Comparison of ENCODE assay signal across 22 cellular contexts in genomic region chr9:36517131-36517530, GRCh38.
"Had no signal": no experiment of that assay in that cellular context is flagged by ENCODE, and none has a peak within 500 bp of the region (broad histone marks: within the 10 kb centered on the region; RNA-seq: fewer than 3 reads in every experiment).

No MANE protein-coding gene starts in this region.

- H3K9me3 ChIP-seq: breast epithelium, esophagus muscularis mucosa, sigmoid colon, upper lobe of left lung had no signal

- H3K27me3 ChIP-seq: breast epithelium, esophagus muscularis mucosa, hepatocyte, sigmoid colon, upper lobe of left lung had no signal

- H3K4me1 ChIP-seq: breast epithelium, esophagus muscularis mucosa, sigmoid colon, upper lobe of left lung had no signal

- H3K4me3 ChIP-seq: breast epithelium, esophagus muscularis mucosa, hepatocyte, sigmoid colon, upper lobe of left lung had no signal

- DNase-seq: activated B cell treated with CpG ODN at 0.5 μM for 24 hours; activated CD4-positive, alpha-beta T cell treated with anti-CD3 and anti-CD28 coated beads for 36 hours; activated CD4-positive, alpha-beta T cell treated with anti-CD3 and anti-CD28 coated beads, Interleukin-2, amount 50 U/mL, for 4 hours; activated naive CD4-positive, alpha-beta T cell treated with Interleukin-2 at 50 U/mL for 16 hours; activated naive CD8-positive, alpha-beta T cell treated with anti-CD3 and anti-CD28 coated beads, Interleukin-2, amount 10 ng/mL, durations not matched to agents 7 days and 5 days; activated T-cell treated with anti-CD3 and anti-CD28 coated beads, Interleukin-2, amount 50 U/mL, for 48 hours; amniotic stem cell; cortex of kidney; effector CD4-positive, alpha-beta T cell; glutamatergic neuron; left cardiac atrium; nucleus accumbens; sigmoid colon; stimulated activated CD4-positive, alpha-beta T cell treated with anti-CD3 and anti-CD28 coated beads, Interleukin-2, amount 100 ng/mL, for 48 hours; stimulated activated CD8-positive, alpha-beta memory T cell treated with anti-CD3 and anti-CD28 coated beads, Interleukin-4, amount 100 ng/mL, for 48 hours; stimulated activated naive B cell treated with anti-CD40 and anti-IgM and Interleukin-4, amounts not matched to agents 10 μg/mL and 1 μg/mL and 100 μg/mL, for 72 hours; T-helper 9 cell; upper lobe of left lung had no signal

- H3K27ac Mint-ChIP-seq: activated B cell treated with CpG ODN at 0.5 μM for 24 hours; activated CD4-positive, alpha-beta T cell treated with anti-CD3 and anti-CD28 coated beads for 36 hours; activated naive CD8-positive, alpha-beta T cell treated with anti-CD3 and anti-CD28 coated beads, Interleukin-2, amount 10 ng/mL, durations not matched to agents 7 days and 5 days; memory B cell; stimulated activated naive B cell treated with anti-CD40 and anti-IgM and Interleukin-4, amounts not matched to agents 10 μg/mL and 1 μg/mL and 100 μg/mL, for 72 hours had no signal

- ATAC-seq: activated CD4-positive, alpha-beta T cell treated with anti-CD3 and anti-CD28 coated beads for 36 hours; left cardiac atrium; stimulated activated naive B cell treated with anti-CD40 and anti-IgM and Interleukin-4, amounts not matched to agents 10 μg/mL and 1 μg/mL and 100 μg/mL, for 72 hours had no signal

- H3K9me3 Mint-ChIP-seq: activated B cell treated with CpG ODN at 0.5 μM for 24 hours; activated naive CD8-positive, alpha-beta T cell treated with anti-CD3 and anti-CD28 coated beads, Interleukin-2, amount 10 ng/mL, durations not matched to agents 7 days and 5 days; memory B cell; stimulated activated naive B cell treated with anti-CD40 and anti-IgM and Interleukin-4, amounts not matched to agents 10 μg/mL and 1 μg/mL and 100 μg/mL, for 72 hours had no signal

- H3K4me1 Mint-ChIP-seq: activated B cell treated with CpG ODN at 0.5 μM for 24 hours; activated CD4-positive, alpha-beta T cell treated with anti-CD3 and anti-CD28 coated beads for 36 hours; memory B cell; stimulated activated naive B cell treated with anti-CD40 and anti-IgM and Interleukin-4, amounts not matched to agents 10 μg/mL and 1 μg/mL and 100 μg/mL, for 72 hours had no signal

- H3K36me3 Mint-ChIP-seq: activated naive CD8-positive, alpha-beta T cell treated with anti-CD3 and anti-CD28 coated beads, Interleukin-2, amount 10 ng/mL, durations not matched to agents 7 days and 5 days; memory B cell; stimulated activated naive B cell treated with anti-CD40 and anti-IgM and Interleukin-4, amounts not matched to agents 10 μg/mL and 1 μg/mL and 100 μg/mL, for 72 hours had no signal

- H3K36me3 ChIP-seq: breast epithelium, esophagus muscularis mucosa, sigmoid colon, upper lobe of left lung had no signal

- H3K27ac ChIP-seq: breast epithelium, esophagus muscularis mucosa, hepatocyte, sigmoid colon, upper lobe of left lung had no signal

- H3K4me3 Mint-ChIP-seq: activated B cell treated with CpG ODN at 0.5 μM for 24 hours; activated CD4-positive, alpha-beta T cell treated with anti-CD3 and anti-CD28 coated beads for 36 hours; activated naive CD8-positive, alpha-beta T cell treated with anti-CD3 and anti-CD28 coated beads, Interleukin-2, amount 10 ng/mL, durations not matched to agents 7 days and 5 days; memory B cell; stimulated activated naive B cell treated with anti-CD40 and anti-IgM and Interleukin-4, amounts not matched to agents 10 μg/mL and 1 μg/mL and 100 μg/mL, for 72 hours had no signal
